Comparison of ENCODE assay signal across 1 cellular context in the genomic region with DNA sequence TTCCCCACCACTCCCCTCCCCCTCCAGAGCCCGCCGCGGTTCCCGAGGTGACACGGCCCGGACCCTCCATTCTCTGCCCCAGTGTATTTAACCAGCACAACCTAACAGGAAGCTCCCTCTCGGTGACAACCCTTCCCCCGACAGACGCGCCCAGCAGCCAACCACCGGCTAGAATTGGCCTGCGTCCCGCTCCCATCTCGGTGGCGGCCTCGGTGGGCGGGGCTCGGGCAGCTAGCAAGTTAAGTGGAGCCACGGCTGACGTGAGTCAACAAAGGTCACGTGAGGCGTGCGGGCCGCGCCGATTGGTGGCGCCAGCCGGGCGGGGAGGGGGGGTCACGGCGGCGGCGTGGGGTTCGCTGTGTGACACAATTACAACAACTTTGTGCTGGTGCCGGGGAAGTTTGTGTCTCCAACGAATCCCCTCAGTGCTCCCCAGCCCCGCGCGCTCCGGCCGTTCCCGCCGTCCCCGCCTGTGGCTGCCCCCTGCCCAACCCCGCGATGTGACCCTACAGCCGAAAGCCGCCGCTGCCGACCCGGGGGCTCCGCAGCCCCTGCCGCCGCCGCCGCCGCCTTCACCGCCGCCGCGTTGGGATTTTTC.
TF ChIP-seq lines count a peak whose summit lies in the region.

Gene KDM6A (plus strand): TSS at position 372 of the 598 bp plus-strand sequence. CDS start 364 bp downstream, outside the sequence.

TF ChIP-seq in K562, 482 proteins besides CTCF, POLR2A, EP300 and RAD21 (continued from another document and continues in another):
- no peak for TF ChIP-seq ATF6 (CRISPR knock-in tag; IDR thresholded peaks at IDR 0.05)
- peak; percentile 99 for TF ChIP-seq VEZF1 (CRISPR knock-in tag; IDR thresholded peaks at IDR 0.05)
- no peak for TF ChIP-seq ZNF174 (CRISPR knock-in tag; IDR thresholded peaks at IDR 0.05)
- TF ChIP-seq POLR2H (tag; IDR thresholded peaks at IDR 0.05; ENCODE audit: low read depth): peak; percentile 48; the same call in 1 of the 2 replicates
- TF ChIP-seq ZNF431 (CRISPR knock-in tag; IDR thresholded peaks at IDR 0.05): no peak
- no peak for TF ChIP-seq ARHGAP35 (IDR thresholded peaks at IDR 0.05; ENCODE audit: partially characterized antibody)
- TF ChIP-seq, protein P1, sequence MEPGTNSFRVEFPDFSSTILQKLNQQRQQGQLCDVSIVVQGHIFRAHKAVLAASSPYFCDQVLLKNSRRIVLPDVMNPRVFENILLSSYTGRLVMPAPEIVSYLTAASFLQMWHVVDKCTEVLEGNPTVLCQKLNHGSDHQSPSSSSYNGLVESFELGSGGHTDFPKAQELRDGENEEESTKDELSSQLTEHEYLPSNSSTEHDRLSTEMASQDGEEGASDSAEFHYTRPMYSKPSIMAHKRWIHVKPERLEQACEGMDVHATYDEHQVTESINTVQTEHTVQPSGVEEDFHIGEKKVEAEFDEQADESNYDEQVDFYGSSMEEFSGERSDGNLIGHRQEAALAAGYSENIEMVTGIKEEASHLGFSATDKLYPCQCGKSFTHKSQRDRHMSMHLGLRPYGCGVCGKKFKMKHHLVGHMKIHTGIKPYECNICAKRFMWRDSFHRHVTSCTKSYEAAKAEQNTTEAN (CRISPR knock-in tag; IDR thresholded peaks at IDR 0.05): no peak
- TF ChIP-seq TAF9B (IDR thresholded peaks at IDR 0.05; ENCODE audit: partially characterized antibody): no peak
- no peak for TF ChIP-seq KDM5B (IDR thresholded peaks at IDR 0.05; ENCODE audit: insufficient replicate concordance, low read depth, low read length)
- no peak for TF ChIP-seq TGIF2 (CRISPR knock-in tag; IDR thresholded peaks at IDR 0.05)
- no peak for TF ChIP-seq HNRNPK (IDR thresholded peaks at IDR 0.05; ENCODE audit: low read depth, low read length, poor library complexity, severe bottlenecking)
- TF ChIP-seq ILK (tag; IDR thresholded peaks at IDR 0.05; ENCODE audit: borderline replicate concordance, low read depth): no peak
- TF ChIP-seq, protein P2, sequence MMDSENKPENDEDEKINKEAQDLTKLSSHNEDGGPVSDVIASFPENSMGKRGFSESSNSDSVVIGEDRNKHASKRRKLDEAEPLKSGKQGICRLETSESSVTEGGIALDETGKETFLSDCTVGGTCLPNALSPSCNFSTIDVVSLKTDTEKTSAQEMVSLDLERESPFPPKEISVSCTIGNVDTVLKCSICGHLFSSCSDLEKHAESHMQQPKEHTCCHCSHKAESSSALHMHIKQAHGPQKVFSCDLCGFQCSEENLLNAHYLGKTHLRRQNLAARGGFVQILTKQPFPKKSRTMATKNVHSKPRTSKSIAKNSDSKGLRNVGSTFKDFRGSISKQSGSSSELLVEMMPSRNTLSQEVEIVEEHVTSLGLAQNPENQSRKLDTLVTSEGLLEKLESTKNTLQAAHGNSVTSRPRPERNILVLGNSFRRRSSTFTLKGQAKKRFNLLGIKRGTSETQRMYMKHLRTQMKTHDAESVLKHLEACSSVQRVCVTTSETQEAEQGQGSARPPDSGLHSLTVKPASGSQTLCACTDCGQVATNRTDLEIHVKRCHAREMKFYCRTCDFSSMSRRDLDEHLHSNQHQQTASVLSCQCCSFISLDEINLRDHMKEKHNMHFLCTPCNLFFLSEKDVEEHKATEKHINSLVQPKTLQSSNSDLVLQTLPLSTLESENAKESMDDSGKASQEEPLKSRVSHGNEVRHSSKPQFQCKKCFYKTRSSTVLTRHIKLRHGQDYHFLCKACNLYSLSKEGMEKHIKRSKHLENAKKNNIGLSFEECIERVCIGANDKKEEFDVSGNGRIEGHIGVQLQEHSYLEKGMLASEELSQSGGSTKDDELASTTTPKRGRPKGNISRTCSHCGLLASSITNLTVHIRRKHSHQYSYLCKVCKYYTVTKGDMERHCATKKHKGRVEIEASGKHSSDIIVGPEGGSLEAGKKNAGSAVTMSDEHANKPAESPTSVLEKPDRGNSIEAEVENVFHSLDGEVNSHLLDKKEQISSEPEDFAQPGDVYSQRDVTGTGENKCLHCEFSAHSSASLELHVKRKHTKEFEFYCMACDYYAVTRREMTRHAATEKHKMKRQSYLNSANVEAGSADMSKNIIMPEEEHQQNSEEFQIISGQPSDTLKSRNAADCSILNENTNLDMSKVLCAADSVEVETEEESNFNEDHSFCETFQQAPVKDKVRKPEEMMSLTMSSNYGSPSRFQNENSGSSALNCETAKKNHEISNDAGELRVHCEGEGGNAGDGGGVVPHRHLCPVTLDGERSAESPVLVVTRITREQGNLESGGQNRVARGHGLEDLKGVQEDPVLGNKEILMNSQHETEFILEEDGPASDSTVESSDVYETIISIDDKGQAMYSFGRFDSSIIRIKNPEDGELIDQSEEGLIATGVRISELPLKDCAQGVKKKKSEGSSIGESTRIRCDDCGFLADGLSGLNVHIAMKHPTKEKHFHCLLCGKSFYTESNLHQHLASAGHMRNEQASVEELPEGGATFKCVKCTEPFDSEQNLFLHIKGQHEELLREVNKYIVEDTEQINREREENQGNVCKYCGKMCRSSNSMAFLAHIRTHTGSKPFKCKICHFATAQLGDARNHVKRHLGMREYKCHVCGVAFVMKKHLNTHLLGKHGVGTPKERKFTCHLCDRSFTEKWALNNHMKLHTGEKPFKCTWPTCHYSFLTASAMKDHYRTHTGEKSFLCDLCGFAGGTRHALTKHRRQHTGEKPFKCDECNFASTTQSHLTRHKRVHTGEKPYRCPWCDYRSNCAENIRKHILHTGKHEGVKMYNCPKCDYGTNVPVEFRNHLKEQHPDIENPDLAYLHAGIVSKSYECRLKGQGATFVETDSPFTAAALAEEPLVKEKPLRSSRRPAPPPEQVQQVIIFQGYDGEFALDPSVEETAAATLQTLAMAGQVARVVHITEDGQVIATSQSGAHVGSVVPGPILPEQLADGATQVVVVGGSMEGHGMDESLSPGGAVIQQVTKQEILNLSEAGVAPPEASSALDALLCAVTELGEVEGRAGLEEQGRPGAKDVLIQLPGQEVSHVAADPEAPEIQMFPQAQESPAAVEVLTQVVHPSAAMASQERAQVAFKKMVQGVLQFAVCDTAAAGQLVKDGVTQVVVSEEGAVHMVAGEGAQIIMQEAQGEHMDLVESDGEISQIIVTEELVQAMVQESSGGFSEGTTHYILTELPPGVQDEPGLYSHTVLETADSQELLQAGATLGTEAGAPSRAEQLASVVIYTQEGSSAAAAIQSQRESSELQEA (IDR thresholded peaks at IDR 0.05; ENCODE audit: low read depth): no peak
- TF ChIP-seq E2F1 (CRISPR knock-in tag; IDR thresholded peaks at IDR 0.05): no peak
- no peak for TF ChIP-seq ZNF830 (CRISPR knock-in tag; IDR thresholded peaks at IDR 0.05)
- no peak for TF ChIP-seq ZEB2 (IDR thresholded peaks at IDR 0.05)
- TF ChIP-seq ZKSCAN3 (CRISPR knock-in tag; IDR thresholded peaks at IDR 0.05): no peak
- no peak for TF ChIP-seq E2F3 (CRISPR knock-in tag; IDR thresholded peaks at IDR 0.05)
- no peak for TF ChIP-seq ZNF253 (CRISPR knock-in tag; conservative IDR thresholded peaks at IDR 0.05)
- TF ChIP-seq ZNF212 (CRISPR knock-in tag; IDR thresholded peaks at IDR 0.05): no peak
- TF ChIP-seq NR4A1 (CRISPR knock-in tag; IDR thresholded peaks at IDR 0.05): no peak
- TF ChIP-seq NR4A1 (tag; IDR thresholded peaks at IDR 0.05): no peak
- TF ChIP-seq NR2C2 (CRISPR knock-in tag; IDR thresholded peaks at IDR 0.05): no peak
- peak; percentile 75 for TF ChIP-seq NR2C2 (tag; IDR thresholded peaks at IDR 0.05)
- no peak for TF ChIP-seq ZBTB34 (CRISPR knock-in tag; IDR thresholded peaks at IDR 0.05)
- peak; percentile 99 for TF ChIP-seq CXXC5 (CRISPR knock-in tag; IDR thresholded peaks at IDR 0.05)
- TF ChIP-seq SP1 (CRISPR knock-in tag; IDR thresholded peaks at IDR 0.05): peak; percentile 69; the same call in 1 of the 2 replicates
- 0 out of 4 replicates have a peak, but pooled peaks of 1 of the 2 experiments have one; percentile 64 for TF ChIP-seq KDM4B (IDR thresholded peaks at IDR 0.05; ENCODE audit: borderline replicate concordance in 2 of 2, low read depth in 1 of 2)
- peak; percentile 28; the same call in 1 of the 2 replicates for TF ChIP-seq MYC (IDR thresholded peaks at IDR 0.05; ENCODE audit: low read depth, low read length)
- no peak for TF ChIP-seq MYC (CRISPR knock-in tag; IDR thresholded peaks at IDR 0.05; ENCODE audit: borderline replicate concordance, low read depth)
- no peak for TF ChIP-seq ZNF134 (CRISPR knock-in tag; conservative IDR thresholded peaks at IDR 0.05)
- TF ChIP-seq, protein P3, sequence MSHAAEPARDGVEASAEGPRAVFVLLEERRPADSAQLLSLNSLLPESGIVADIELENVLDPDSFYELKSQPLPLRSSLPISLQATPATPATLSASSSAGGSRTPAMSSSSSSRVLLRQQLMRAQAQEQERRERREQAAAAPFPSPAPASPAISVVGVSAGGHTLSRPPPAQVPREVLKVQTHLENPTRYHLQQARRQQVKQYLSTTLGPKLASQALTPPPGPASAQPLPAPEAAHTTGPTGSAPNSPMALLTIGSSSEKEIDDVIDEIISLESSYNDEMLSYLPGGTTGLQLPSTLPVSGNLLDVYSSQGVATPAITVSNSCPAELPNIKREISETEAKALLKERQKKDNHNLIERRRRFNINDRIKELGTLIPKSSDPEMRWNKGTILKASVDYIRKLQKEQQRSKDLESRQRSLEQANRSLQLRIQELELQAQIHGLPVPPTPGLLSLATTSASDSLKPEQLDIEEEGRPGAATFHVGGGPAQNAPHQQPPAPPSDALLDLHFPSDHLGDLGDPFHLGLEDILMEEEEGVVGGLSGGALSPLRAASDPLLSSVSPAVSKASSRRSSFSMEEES (CRISPR knock-in tag; IDR thresholded peaks at IDR 0.05): peak; percentile 98
- no peak for TF ChIP-seq RNF2 (IDR thresholded peaks at IDR 0.05)
- no peak for TF ChIP-seq ZNF561 (CRISPR knock-in tag; conservative IDR thresholded peaks at IDR 0.05)
- TF ChIP-seq MXI1 (IDR thresholded peaks at IDR 0.05; ENCODE audit: low read depth, low read length): no peak
- peak; percentile 80; the same call in 1 of the 2 replicates for TF ChIP-seq GTF2E2 (tag; IDR thresholded peaks at IDR 0.05)
- no peak for TF ChIP-seq ZNF445 (CRISPR knock-in tag; IDR thresholded peaks at IDR 0.05; ENCODE audit: low read depth)
- TF ChIP-seq ZNF586 (CRISPR knock-in tag; conservative IDR thresholded peaks at IDR 0.05): no peak
- TF ChIP-seq, protein P4, sequence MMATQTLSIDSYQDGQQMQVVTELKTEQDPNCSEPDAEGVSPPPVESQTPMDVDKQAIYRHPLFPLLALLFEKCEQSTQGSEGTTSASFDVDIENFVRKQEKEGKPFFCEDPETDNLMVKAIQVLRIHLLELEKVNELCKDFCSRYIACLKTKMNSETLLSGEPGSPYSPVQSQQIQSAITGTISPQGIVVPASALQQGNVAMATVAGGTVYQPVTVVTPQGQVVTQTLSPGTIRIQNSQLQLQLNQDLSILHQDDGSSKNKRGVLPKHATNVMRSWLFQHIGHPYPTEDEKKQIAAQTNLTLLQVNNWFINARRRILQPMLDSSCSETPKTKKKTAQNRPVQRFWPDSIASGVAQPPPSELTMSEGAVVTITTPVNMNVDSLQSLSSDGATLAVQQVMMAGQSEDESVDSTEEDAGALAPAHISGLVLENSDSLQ (IDR thresholded peaks at IDR 0.05): peak; percentile 99
- no peak for TF ChIP-seq CBX2 (IDR thresholded peaks at IDR 0.05; ENCODE audit: insufficient read depth, low read length, poor library complexity, severe bottlenecking)
- TF ChIP-seq CBX5 (IDR thresholded peaks at IDR 0.05; ENCODE audit: borderline replicate concordance, low read depth): no peak
- no peak for TF ChIP-seq ZC3H4 (CRISPR knock-in tag; IDR thresholded peaks at IDR 0.05; ENCODE audit: borderline replicate concordance)
